20 cellular contexts compared by ENCODE assay signal in genomic region chr7:41608447-41608846, GRCh38.
DNase-seq lines count a peak whose midpoint lies in the region; ATAC-seq, FAIRE-seq and TF ChIP-seq lines count a peak whose summit lies in the region.
"Had no signal": no experiment of that assay in that cellular context is flagged by ENCODE, and none has a peak within 500 bp of the region (broad histone marks: within the 10 kb centered on the region; RNA-seq: fewer than 3 reads in every experiment).

No MANE protein-coding gene starts in this region.

- H3K4me2 ChIP-seq in A549 (no peak overlapping the region), K562 (ENCODE audit: insufficient read depth, low read length) (no peak overlapping the region), mammary epithelial cell (ENCODE audit: insufficient read depth, low read depth, low read length) (no peak overlapping the region)
- H3K4me2 ChIP-seq: BLaER1 treated with 17β-estradiol and CSF1 and Interleukin-3, amounts not matched to agents 10 nM and 100 nM had no signal

- intact Hi-C loops in K562 (cut with micrococcal nuclease): no loop called here
- intact Hi-C loops in mammary epithelial cell (cut with micrococcal nuclease): no loop called here

- no peak for TF ChIP-seq CTCF in A549 (IDR thresholded peaks at IDR 0.05)
- TF ChIP-seq CTCF in K562 (IDR thresholded peaks at IDR 0.05 in 2 of 3, conservative IDR thresholded peaks at IDR 0.05 in 1 of 3; ENCODE audit: insufficient read depth in 2 of 3, low read depth in 1 of 3, low read length in 3 of 3): no peak
- TF ChIP-seq CTCF in omental fat pad (IDR thresholded peaks at IDR 0.05): no peak
- TF ChIP-seq CTCF in mammary epithelial cell (conservative IDR thresholded peaks at IDR 0.05 in 1 of 2, IDR thresholded peaks at IDR 0.05 in 1 of 2; ENCODE audit: extremely low read depth in 1 of 2, insufficient read depth in 1 of 2, low read depth in 1 of 2, low read length in 2 of 2): no peak

- H3K9me3 ChIP-seq in A549 (no peaks in the 10 kb centered on the region), K562 (replicated peaks; ENCODE audit: control insufficient read depth, insufficient read depth, low read depth, low read length) (no peaks in the 10 kb centered on the region; the same call in 1 of the 2 replicates), mammary epithelial cell (replicated peaks; ENCODE audit: insufficient read depth, low read length) (no peaks in the 10 kb centered on the region)
- H3K9me3 ChIP-seq: BLaER1 treated with 17β-estradiol and CSF1 and Interleukin-3, amounts not matched to agents 10 nM and 100 nM; Caco-2 had no signal

- BruUV-seq in K562 (replicated peaks; lab: Mats Ljungman, UMichigan): no TSS peak
- no TSS peak for BruUV-seq in mammary epithelial cell (replicated peaks; lab: Mats Ljungman, UMichigan)

- no peaks in the 10 kb centered on the region for H3K27me3 ChIP-seq in K562 (ENCODE audit: control insufficient read depth in 2 of 2, insufficient read depth in 2 of 2, low read length in 2 of 2)
- H3K27me3 ChIP-seq in mammary epithelial cell (ENCODE audit: insufficient read depth, low read length): no peaks in the 10 kb centered on the region
- H3K27me3 ChIP-seq: BLaER1 treated with 17β-estradiol and CSF1 and Interleukin-3, amounts not matched to agents 10 nM and 100 nM had no signal

- CTCF ChIA-PET in A549 (lab: Yijun Ruan, JAX): no interaction called here
- CTCF ChIA-PET in K562 (lab: Yijun Ruan, JAX; ENCODE audit: low intra/inter-chr PET ratio): no interaction called here
- CTCF ChIA-PET in mammary epithelial cell (lab: Charles Lee; ENCODE audit: low non-redundant PET): no interaction called here

- DNase-seq in A549 (ENCODE audit: low read depth in 1 of 2, low spot score in 1 of 2) (no peak), H54 (ENCODE audit: insufficient read length, low spot score) (no peak), K562 (ENCODE audit: extremely low read depth in 1 of 4, low spot score in 3 of 4) (no peak), omental fat pad (ENCODE audit: low spot score) (no peak), mammary epithelial cell (no peak)
- DNase-seq: 8988T; AML-193; Caco-2; Calu3; CD4-positive, alpha-beta T cell; CD8-positive, alpha-beta T cell; DMS79 treated with DMSO at 0.1 percent for 48 hours; GF-D8 had no signal

- TF ChIP-seq EP300 in A549 (IDR thresholded peaks at IDR 0.05): no peak
- TF ChIP-seq EP300 in K562 (IDR thresholded peaks at IDR 0.05; ENCODE audit: low read length): no peak

- H3K27ac ChIP-seq in A549: no peak overlapping the region
- H3K27ac ChIP-seq in K562 (ENCODE audit: extremely low read depth, low read depth, low read length): no peak overlapping the region
- H3K27ac ChIP-seq in mammary epithelial cell (ENCODE audit: insufficient read depth, low read depth, low read length): no peak overlapping the region
- H3K27ac ChIP-seq: BLaER1 treated with 17β-estradiol and CSF1 and Interleukin-3, amounts not matched to agents 10 nM and 100 nM; C4-2B had no signal

- H2AFZ ChIP-seq in K562 (ENCODE audit: low read depth, low read length) (no peak overlapping the region), mammary epithelial cell (ENCODE audit: low read depth, low read length) (no peak overlapping the region)

- POLR2A ChIA-PET in A549 (lab: Yijun Ruan, JAX) (no interaction called here), K562 (lab: Yijun Ruan, JAX) (no interaction called here)

- TF ChIP-seq POLR2A in A549 (IDR thresholded peaks at IDR 0.05; ENCODE audit: low read length): no peak
- no peak for TF ChIP-seq POLR2A in H54 (IDR thresholded peaks at IDR 0.05; ENCODE audit: low read depth, low read length)
- no peak for TF ChIP-seq POLR2A in K562 (conservative IDR thresholded peaks at IDR 0.05)

- dilution Hi-C loops in mammary epithelial cell (cut with HindIII; ENCODE audit: low sequenced_read_pairs): no loop called here

- H3K79me2 ChIP-seq in K562 (ENCODE audit: control insufficient read depth, insufficient read depth, low read length) (no peaks in the 10 kb centered on the region), mammary epithelial cell (ENCODE audit: insufficient read depth, low read length) (no peaks in the 10 kb centered on the region)

- no peak for TF ChIP-seq RAD21 in A549 (conservative IDR thresholded peaks at IDR 0.05 in 1 of 2, IDR thresholded peaks at IDR 0.05 in 1 of 2)
- TF ChIP-seq RAD21 in K562 (CRISPR knock-in tag; conservative IDR thresholded peaks at IDR 0.05 in 1 of 2, IDR thresholded peaks at IDR 0.05 in 1 of 2): no peak

- H3K4me1 ChIP-seq in A549: no peaks in the 10 kb centered on the region
- no peaks in the 10 kb centered on the region for H3K4me1 ChIP-seq in K562 (replicated peaks in 1 of 2; ENCODE audit: control insufficient read depth in 2 of 2, insufficient read depth in 2 of 2, low read length in 2 of 2)
- H3K4me1 ChIP-seq in mammary epithelial cell (ENCODE audit: insufficient read depth, low read length): no peaks in the 10 kb centered on the region
- H3K4me1 ChIP-seq: BLaER1 treated with 17β-estradiol and CSF1 and Interleukin-3, amounts not matched to agents 10 nM and 100 nM; Caco-2 had no signal

- no peaks in the 10 kb centered on the region for H3K9me1 ChIP-seq in K562 (ENCODE audit: control insufficient read depth, insufficient read depth, low read length)

- in situ Hi-C loops in K562 (cut with MboI) (no loop called here), mammary epithelial cell (cut with MboI; ENCODE audit: low sequenced_read_pairs in 2 of 2) (no loop called here)

- H3K9ac ChIP-seq in K562 (ENCODE audit: insufficient read depth in 1 of 2, low read depth in 2 of 2, low read length in 2 of 2) (no peak overlapping the region), mammary epithelial cell (ENCODE audit: insufficient read depth, low read length) (no peak overlapping the region)
- H3K9ac ChIP-seq: BLaER1 treated with 17β-estradiol and CSF1 and Interleukin-3, amounts not matched to agents 10 nM and 100 nM had no signal

- no peak for ATAC-seq in A549
- ATAC-seq in K562: no peak
- ATAC-seq in omental fat pad (ENCODE audit: low FRiP score): no peak
- ATAC-seq: CD8-positive, alpha-beta T cell had no signal

- WGBS in A549 (ENCODE audit: missing lambda C conversion rate): 10% methylated on average over 2 of the region's 2 CpGs
- WGBS in K562 (ENCODE audit: insufficient coverage, low coverage, missing lambda C conversion rate): 3% methylated on average over 2 of the region's 2 CpGs
- WGBS in mammary epithelial cell (ENCODE audit: low coverage, missing lambda C conversion rate): 71% methylated on average over 2 of the region's 2 CpGs

- H3K4me3 ChIP-seq in A549: no peak overlapping the region
- H3K4me3 ChIP-seq in K562: no peak overlapping the region
- H3K4me3 ChIP-seq in mammary epithelial cell (replicated peaks in 1 of 3; ENCODE audit: insufficient read depth in 1 of 3, low read depth in 2 of 3, low read length in 3 of 3): no peak overlapping the region
- H3K4me3 ChIP-seq: BLaER1 treated with 17β-estradiol and CSF1 and Interleukin-3, amounts not matched to agents 10 nM and 100 nM had no signal

- no peaks in the 10 kb centered on the region for H3K36me3 ChIP-seq in K562 (ENCODE audit: control insufficient read depth, insufficient read depth, low read length)
- no peaks in the 10 kb centered on the region for H3K36me3 ChIP-seq in mammary epithelial cell (ENCODE audit: insufficient read depth, low read length)
- H3K36me3 ChIP-seq: BLaER1 treated with 17β-estradiol and CSF1 and Interleukin-3, amounts not matched to agents 10 nM and 100 nM had no signal

- FAIRE-seq in A549 (lab: Jason Lieb, UNC): no peak
- peak; percentile 38 for FAIRE-seq in H54 (lab: Jason Lieb, UNC)
- FAIRE-seq in K562 (lab: Jason Lieb, UNC): no peak
- FAIRE-seq: A204.1, D721Med, G401.6, GM12891, GM19239 had no signal

- no peaks in the 10 kb centered on the region for H4K20me1 ChIP-seq in K562 (replicated peaks; ENCODE audit: control insufficient read depth, insufficient read depth, low read length)
- H4K20me1 ChIP-seq in mammary epithelial cell (ENCODE audit: insufficient read depth, low read length): no peaks in the 10 kb centered on the region
- H4K20me1 ChIP-seq: BLaER1 treated with 17β-estradiol and CSF1 and Interleukin-3, amounts not matched to agents 10 nM and 100 nM had no signal

TF ChIP-seq in A549, 52 proteins besides CTCF, POLR2A, EP300 and RAD21:
- TF ChIP-seq NFE2L2 (conservative IDR thresholded peaks at IDR 0.05; ENCODE audit: low read length): no peak
- TF ChIP-seq MAFK (IDR thresholded peaks at IDR 0.05; ENCODE audit: partially characterized antibody): peak; percentile 51

TF ChIP-seq in K562, 482 proteins besides CTCF, POLR2A, EP300 and RAD21:
- TF ChIP-seq BCL6 (CRISPR knock-in tag; IDR thresholded peaks at IDR 0.05): no peak
- no peak for TF ChIP-seq IRF1 (CRISPR knock-in tag; IDR thresholded peaks at IDR 0.05; ENCODE audit: borderline replicate concordance)
- TF ChIP-seq DACH1 (IDR thresholded peaks at IDR 0.05; ENCODE audit: partially characterized antibody): no peak
- TF ChIP-seq ZNF316 (IDR thresholded peaks at IDR 0.05): peak; percentile 46

Comparison
In these comparisons a context has a peak if more than half of its experiments do, and no peak if none do; other contexts are left out.
1. Of the 35 proteins assayed by ChIP-seq in both K562 and A549: peak only in K562: none; only in A549: MAFK; in both: none; in neither: 34.